ENCODE assay signal across 14 cellular contexts in genomic region chr2:150425121-150425559, GRCh38.
A peak's percentile ranks its signal among the peaks of the same experiment; 100 is the strongest.
DNase-seq lines count a peak whose midpoint lies in the region; ATAC-seq and TF ChIP-seq lines count a peak whose summit lies in the region.
"Had no signal": no experiment of that assay in that cellular context is flagged by ENCODE, and none has a peak within 500 bp of the region (broad histone marks: within the 10 kb centered on the region; RNA-seq: fewer than 3 reads in every experiment).

No MANE protein-coding gene starts in this region.

- no peak for ATAC-seq in HG03135 (IDR thresholded peaks at IDR 0.05; ENCODE audit: unreplicated experiment)
- ATAC-seq: esophagus mucosa had no signal

- H3K27ac Mint-ChIP-seq in HFFc6: no peak overlapping the region

- H3K36me3 Mint-ChIP-seq in HFFc6 (ENCODE audit: low read depth): no peaks in the 10 kb centered on the region
- H3K36me3 Mint-ChIP-seq: CD4-positive, alpha-beta memory T cell had no signal

- H3K4me3 Mint-ChIP-seq in HFFc6: no peak overlapping the region
- H3K4me3 Mint-ChIP-seq: CD4-positive, alpha-beta memory T cell had no signal

- no peaks in the 10 kb centered on the region for H3K4me1 Mint-ChIP-seq in HFFc6 (ENCODE audit: low read depth)
- H3K4me1 Mint-ChIP-seq: CD4-positive, alpha-beta memory T cell had no signal

- H3K27me3 Mint-ChIP-seq in HFFc6 (ENCODE audit: insufficient read depth): no peaks in the 10 kb centered on the region; the same call in none of the 2 replicates
- H3K27me3 Mint-ChIP-seq: CD4-positive, alpha-beta memory T cell had no signal

- H3K4me3 ChIP-seq in retinal pigment epithelial cell (ENCODE audit: low read length): no peak overlapping the region
- H3K4me3 ChIP-seq: thyroid gland had no signal

- peak; percentile 42; the same call in 1 of the 2 replicates for TF ChIP-seq CTCF in HFFc6 (IDR thresholded peaks at IDR 0.05)
- peak; percentile 36 for TF ChIP-seq CTCF in retinal pigment epithelial cell (conservative IDR thresholded peaks at IDR 0.05; ENCODE audit: low read depth, low read length)

- no peaks in the 10 kb centered on the region for H3K9me3 Mint-ChIP-seq in HFFc6

- DNase-seq in HFFc6: no peak
- DNase-seq in cerebellum (ENCODE audit: low spot score): peak; percentile 1
- peak; percentile 20 for DNase-seq in iPS DF 19.7 (ENCODE audit: low read depth, low spot score)
- DNase-seq in retinal pigment epithelial cell (ENCODE audit: low read depth): no peak
- no peak for DNase-seq in GDM1 (lab: John Stamatoyannopoulos, UW)
- DNase-seq in SKM-1 treated with dmso at 0.1 percent for 144 hours (lab: John Stamatoyannopoulos, UW; ENCODE audit: unreplicated experiment): no peak
- DNase-seq in dedifferentiated amniotic fluid mesenchymal stem cell (ENCODE audit: extremely low spot score): no peak
- DNase-seq: CD4-positive, alpha-beta memory T cell; NCI-H1048; NCI-H748 treated with DMSO at 0.1 percent for 48 hours; SW 1271; thyroid gland had no signal

Comparison
In these comparisons a context has a peak if more than half of its experiments do, and no peak if none do; other contexts are left out.
1. DNase-seq: peak in cerebellum (single experiment) and iPS DF 19.7 (single experiment); none in HFFc6 (single experiment), retinal pigment epithelial cell (single experiment), GDM1 (single experiment), SKM-1 treated with dmso at 0.1 percent for 144 hours (single experiment) and dedifferentiated amniotic fluid mesenchymal stem cell (single experiment).